Comparison of ENCODE assay signal across 25 cellular contexts in genomic region chr10:133096616-133097269, GRCh38. TPM values are rescaled to one million over a fixed set of nuclear protein-coding genes. Genes with fewer than 3 reads are reported as not detected.
DNase-seq lines count a peak whose midpoint lies in the region; ATAC-seq and TF ChIP-seq lines count a peak whose summit lies in the region.
"Had no signal": no experiment of that assay in that cellular context is flagged by ENCODE, and none has a peak within 500 bp of the region (broad histone marks: within the 10 kb centered on the region; RNA-seq: fewer than 3 reads in every experiment).

No MANE protein-coding gene starts in this region.

- DNase-seq in stimulated activated CD4-positive, alpha-beta T cell treated with anti-CD3 and anti-CD28 coated beads, Interleukin-12 subunit alpha, Interleukin-12 subunit beta, amount 100 ng/mL, for 48 hours (ENCODE audit: low read depth in 2 of 3, low spot score in 1 of 3) = peak in 2 of 3 donors; percentile 2 to 3
- DNase-seq in stimulated activated CD4-positive, alpha-beta T cell treated with anti-CD3 and anti-CD28 coated beads, Interleukin-4, amount 100 ng/mL, for 1 hour = no peak
- DNase-seq in HFFc6 = no peak
- DNase-seq in activated CD8-positive, alpha-beta T cell treated with anti-CD3 and anti-CD28 coated beads, Interleukin-2, amount 10 ng/mL, durations not matched to agents 7 days and 5 days = peak; percentile 25
- DNase-seq in adrenal gland = no peak
- no peak for DNase-seq in foreskin keratinocyte
- DNase-seq: activated CD4-positive, CD25-positive, alpha-beta regulatory T cell; activated CD8-positive, alpha-beta memory T cell treated with anti-CD3 and anti-CD28 coated beads, Interleukin-2, amount 50 U/mL, for 4 hours; activated naive CD4-positive, alpha-beta T cell; Caco-2; EL; GOT3; NCI-H1417 treated with DMSO at 0.1 percent for 48 hours; NCI-H2171; NCI-H774; OCI-M1; SJCRH30 had no signal

- no peak overlapping the region for H3K4me3 ChIP-seq in adrenal gland
- H3K4me3 ChIP-seq: esophagus muscularis mucosa, SJCRH30, skin epidermis, suprapubic skin had no signal

- POLR2A ChIA-PET in activated CD8-positive, alpha-beta T cell treated with anti-CD3 and anti-CD28 coated beads, Interleukin-2, amount 10 ng/mL, durations not matched to agents 7 days and 5 days (lab: Charles Lee) = no interaction called here

- ATAC-seq in activated CD8-positive, alpha-beta T cell treated with anti-CD3 and anti-CD28 coated beads, Interleukin-2, amount 10 ng/mL, durations not matched to agents 7 days and 5 days = no peak
- ATAC-seq in HG02678 (IDR thresholded peaks at IDR 0.05; ENCODE audit: unreplicated experiment) = no peak
- no peak for ATAC-seq in foreskin keratinocyte

- H3K27ac ChIP-seq in adrenal gland (no peak overlapping the region), foreskin keratinocyte (no peak overlapping the region)
- H3K27ac ChIP-seq: esophagus muscularis mucosa, SJCRH30, skin epidermis, suprapubic skin had no signal

- H3K27me3 ChIP-seq in adrenal gland (peaks cover 31% of the 10 kb centered on the region), foreskin keratinocyte (peaks cover 17% of the 10 kb centered on the region)
- H3K27me3 ChIP-seq: SJCRH30 had no signal

- H3K4me3 Mint-ChIP-seq in HFFc6 = no peak overlapping the region
- H3K4me3 Mint-ChIP-seq in activated CD8-positive, alpha-beta T cell treated with anti-CD3 and anti-CD28 coated beads, Interleukin-2, amount 10 ng/mL, durations not matched to agents 7 days and 5 days = no peak overlapping the region
- H3K4me3 Mint-ChIP-seq: mesothelial cell of epicardium, nephron had no signal

- TF ChIP-seq POLR2A in adrenal gland (IDR thresholded peaks at IDR 0.05) = no peak

- CTCF ChIA-PET in activated CD8-positive, alpha-beta T cell treated with anti-CD3 and anti-CD28 coated beads, Interleukin-2, amount 10 ng/mL, durations not matched to agents 7 days and 5 days (lab: Charles Lee) = no interaction called here

- no peaks in the 10 kb centered on the region for H3K36me3 ChIP-seq in adrenal gland (replicated peaks in 1 of 2)
- H3K36me3 ChIP-seq: esophagus muscularis mucosa, SJCRH30, suprapubic skin had no signal

- no peak overlapping the region for H3K27ac Mint-ChIP-seq in HFFc6
- H3K27ac Mint-ChIP-seq in activated CD8-positive, alpha-beta T cell treated with anti-CD3 and anti-CD28 coated beads, Interleukin-2, amount 10 ng/mL, durations not matched to agents 7 days and 5 days = no peak overlapping the region
- H3K27ac Mint-ChIP-seq: mesothelial cell of epicardium, nephron had no signal

- 0 out of 2 replicates have a peak, but pooled peaks have one; percentile 22 for TF ChIP-seq CTCF in HFFc6 (IDR thresholded peaks at IDR 0.05)
- TF ChIP-seq CTCF in adrenal gland (IDR thresholded peaks at IDR 0.05) = no peak
- TF ChIP-seq CTCF in foreskin keratinocyte (conservative IDR thresholded peaks at IDR 0.05) = no peak

- H3K9me3 ChIP-seq in adrenal gland (replicated peaks in 1 of 3) = no peaks in the 10 kb centered on the region
- H3K9me3 ChIP-seq: Caco-2, esophagus muscularis mucosa, SJCRH30, suprapubic skin had no signal

- intact Hi-C loops in adrenal gland (cut with DNase I) = no loop called here

- H3K27me3 Mint-ChIP-seq in HFFc6 (ENCODE audit: insufficient read depth) = peaks cover 10% of the 10 kb centered on the region
- H3K27me3 Mint-ChIP-seq in activated CD8-positive, alpha-beta T cell treated with anti-CD3 and anti-CD28 coated beads, Interleukin-2, amount 10 ng/mL, durations not matched to agents 7 days and 5 days (ENCODE audit: low read depth) = peaks cover 2% of the 10 kb centered on the region

- H3K36me3 Mint-ChIP-seq in HFFc6 (ENCODE audit: low read depth) = no peaks in the 10 kb centered on the region
- no peaks in the 10 kb centered on the region for H3K36me3 Mint-ChIP-seq in activated CD8-positive, alpha-beta T cell treated with anti-CD3 and anti-CD28 coated beads, Interleukin-2, amount 10 ng/mL, durations not matched to agents 7 days and 5 days (ENCODE audit: low read depth)
- H3K36me3 Mint-ChIP-seq: mesothelial cell of epicardium had no signal

- H3K4me1 ChIP-seq in adrenal gland (replicated peaks in 1 of 2) (no peaks in the 10 kb centered on the region), foreskin keratinocyte (no peaks in the 10 kb centered on the region)
- H3K4me1 ChIP-seq: Caco-2, SJCRH30 had no signal

- WGBS in adrenal gland, 4 donors = 49 to 60% (median 55%) methylated on average over 8 to 28 of the region's 28 CpGs

- no peaks in the 10 kb centered on the region for H3K4me1 Mint-ChIP-seq in HFFc6 (ENCODE audit: low read depth)
- no peaks in the 10 kb centered on the region for H3K4me1 Mint-ChIP-seq in activated CD8-positive, alpha-beta T cell treated with anti-CD3 and anti-CD28 coated beads, Interleukin-2, amount 10 ng/mL, durations not matched to agents 7 days and 5 days (ENCODE audit: low read depth)

- H3K9me3 Mint-ChIP-seq in HFFc6 = peaks cover under 1% of the 10 kb centered on the region; the same call in 1 of the 2 replicates
- H3K9me3 Mint-ChIP-seq in activated CD8-positive, alpha-beta T cell treated with anti-CD3 and anti-CD28 coated beads, Interleukin-2, amount 10 ng/mL, durations not matched to agents 7 days and 5 days (ENCODE audit: insufficient read depth) = no peaks in the 10 kb centered on the region
- H3K9me3 Mint-ChIP-seq: mesothelial cell of epicardium, nephron had no signal

RNA-seq across cellular contexts. Expression of gene ADGRA1, which starts 9.0 kb away (rescaled TPM):
- not detected for total RNA-seq in HFFc6 (2021; fragmentation: NEBNext Ultra II Directional; extraction: Animal tissue kit (Norgen Biotek cat#: 25700))
- total RNA-seq in activated CD8-positive, alpha-beta T cell treated with anti-CD3 and anti-CD28 coated beads, Interleukin-2, amount 10 ng/mL, durations not matched to agents 7 days and 5 days = not detected
- total RNA-seq in adrenal gland = 1 to 10 TPM in 3 of 8 donors, under 1 TPM in 3, not detected in 2; 0.06 to 6.8 (median 1.7) TPM
- polyA plus RNA-seq in adrenal gland = 1 to 10 TPM; 2.2 to 8.2 (median 4.5) TPM
- total RNA-seq in foreskin keratinocyte = not detected in 2 replicates
- polyA plus RNA-seq in foreskin keratinocyte = not detected in 2 replicates
- total RNA-seq: astrocyte; Caco-2; mesothelial cell of epicardium; suprapubic skin; T-helper 2 cell treated with Interferon-gamma antibody and Interleukin-4, amounts not matched to agents 100 ng/mL and 5 ng/mL, for 36 hours had no signal

Comparison
In these comparisons a context has a peak if more than half of its experiments do, and no peak if none do; other contexts are left out.
1. DNase-seq: peak in stimulated activated CD4-positive, alpha-beta T cell treated with anti-CD3 and anti-CD28 coated beads, Interleukin-12 subunit alpha, Interleukin-12 subunit beta, amount 100 ng/mL, for 48 hours (2 of 3) and activated CD8-positive, alpha-beta T cell treated with anti-CD3 and anti-CD28 coated beads, Interleukin-2, amount 10 ng/mL, durations not matched to agents 7 days and 5 days (single experiment); none in stimulated activated CD4-positive, alpha-beta T cell treated with anti-CD3 and anti-CD28 coated beads, Interleukin-4, amount 100 ng/mL, for 1 hour (single experiment), HFFc6 (single experiment), adrenal gland (0 of 7) and foreskin keratinocyte (0 of 2).